ENCODE assay signal across 1 cellular context in the genomic region with DNA sequence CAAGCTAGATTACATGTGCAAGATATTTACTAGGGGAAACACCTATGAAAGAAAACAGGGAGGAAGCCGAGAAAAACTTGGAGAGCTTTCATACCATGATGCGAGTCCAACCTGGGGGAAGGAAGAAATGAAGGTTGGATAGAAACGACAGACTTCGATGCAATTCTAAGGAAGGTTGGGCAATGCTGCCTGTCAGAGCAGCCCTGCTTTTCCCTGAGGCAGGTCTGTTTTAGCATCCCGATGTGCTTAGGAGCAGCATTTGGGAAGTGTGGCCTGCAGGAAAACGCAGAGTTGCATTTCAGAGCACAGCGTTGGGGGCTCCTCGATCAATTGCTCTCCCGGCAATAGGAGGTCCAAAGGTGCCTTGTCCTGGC.
TF ChIP-seq lines count a peak whose summit lies in the region.

No MANE protein-coding gene starts in this region.

TF ChIP-seq in H1, 55 proteins besides CTCF, POLR2A, EP300 and RAD21:
- TF ChIP-seq, protein P1, sequence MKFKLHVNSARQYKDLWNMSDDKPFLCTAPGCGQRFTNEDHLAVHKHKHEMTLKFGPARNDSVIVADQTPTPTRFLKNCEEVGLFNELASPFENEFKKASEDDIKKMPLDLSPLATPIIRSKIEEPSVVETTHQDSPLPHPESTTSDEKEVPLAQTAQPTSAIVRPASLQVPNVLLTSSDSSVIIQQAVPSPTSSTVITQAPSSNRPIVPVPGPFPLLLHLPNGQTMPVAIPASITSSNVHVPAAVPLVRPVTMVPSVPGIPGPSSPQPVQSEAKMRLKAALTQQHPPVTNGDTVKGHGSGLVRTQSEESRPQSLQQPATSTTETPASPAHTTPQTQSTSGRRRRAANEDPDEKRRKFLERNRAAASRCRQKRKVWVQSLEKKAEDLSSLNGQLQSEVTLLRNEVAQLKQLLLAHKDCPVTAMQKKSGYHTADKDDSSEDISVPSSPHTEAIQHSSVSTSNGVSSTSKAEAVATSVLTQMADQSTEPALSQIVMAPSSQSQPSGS (IDR thresholded peaks at IDR 0.05; ENCODE audit: low read length), result no peak
- TF ChIP-seq TBP (IDR thresholded peaks at IDR 0.05; ENCODE audit: low read depth, low read length), result no peak
- no peak for TF ChIP-seq ZNF274 (IDR thresholded peaks at IDR 0.05; ENCODE audit: borderline replicate concordance, extremely low read depth, low read length)
- no peak for TF ChIP-seq JUN (IDR thresholded peaks at IDR 0.05; ENCODE audit: low read depth, low read length)
- TF ChIP-seq FOSL1 (IDR thresholded peaks at IDR 0.05; ENCODE audit: insufficient read depth, low read depth, low read length), result no peak
- no peak for TF ChIP-seq RXRA (IDR thresholded peaks at IDR 0.05; ENCODE audit: insufficient read depth, low read depth, low read length)
- no peak for TF ChIP-seq HDAC2 (IDR thresholded peaks at IDR 0.05; ENCODE audit: borderline replicate concordance in 1 of 2, low read depth in 2 of 2, low read length in 2 of 2)
- TF ChIP-seq BACH1 (IDR thresholded peaks at IDR 0.05; ENCODE audit: low read length), result no peak
- no peak for TF ChIP-seq SIX5 (IDR thresholded peaks at IDR 0.05; ENCODE audit: low read depth, low read length)
- TF ChIP-seq TEAD4 (IDR thresholded peaks at IDR 0.05; ENCODE audit: low read depth, low read length), result no peak
- no peak for TF ChIP-seq SIN3A (conservative IDR thresholded peaks at IDR 0.05 in 1 of 2, IDR thresholded peaks at IDR 0.05 in 1 of 2; ENCODE audit: low read depth in 1 of 2, low read length in 2 of 2)
- no peak for TF ChIP-seq KDM4A (IDR thresholded peaks at IDR 0.05; ENCODE audit: low read depth, low read length, severe bottlenecking)
- TF ChIP-seq MAFK (IDR thresholded peaks at IDR 0.05; ENCODE audit: low read depth, low read length), result no peak
- no peak for TF ChIP-seq SP2 (IDR thresholded peaks at IDR 0.05; ENCODE audit: low read length)
- TF ChIP-seq, protein P2, sequence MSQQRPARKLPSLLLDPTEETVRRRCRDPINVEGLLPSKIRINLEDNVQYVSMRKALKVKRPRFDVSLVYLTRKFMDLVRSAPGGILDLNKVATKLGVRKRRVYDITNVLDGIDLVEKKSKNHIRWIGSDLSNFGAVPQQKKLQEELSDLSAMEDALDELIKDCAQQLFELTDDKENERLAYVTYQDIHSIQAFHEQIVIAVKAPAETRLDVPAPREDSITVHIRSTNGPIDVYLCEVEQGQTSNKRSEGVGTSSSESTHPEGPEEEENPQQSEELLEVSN (IDR thresholded peaks at IDR 0.05), result no peak
- TF ChIP-seq BRCA1 (IDR thresholded peaks at IDR 0.05; ENCODE audit: low read depth, low read length), result no peak
- no peak for TF ChIP-seq CEBPB (IDR thresholded peaks at IDR 0.05; ENCODE audit: low read depth, low read length)
- no peak for TF ChIP-seq ASH2L (IDR thresholded peaks at IDR 0.05; ENCODE audit: low read length)
TF ChIP-seq in H1: peak in this region for 0.
